Comparison of ENCODE assay signal across 17 cellular contexts in the genomic region with DNA sequence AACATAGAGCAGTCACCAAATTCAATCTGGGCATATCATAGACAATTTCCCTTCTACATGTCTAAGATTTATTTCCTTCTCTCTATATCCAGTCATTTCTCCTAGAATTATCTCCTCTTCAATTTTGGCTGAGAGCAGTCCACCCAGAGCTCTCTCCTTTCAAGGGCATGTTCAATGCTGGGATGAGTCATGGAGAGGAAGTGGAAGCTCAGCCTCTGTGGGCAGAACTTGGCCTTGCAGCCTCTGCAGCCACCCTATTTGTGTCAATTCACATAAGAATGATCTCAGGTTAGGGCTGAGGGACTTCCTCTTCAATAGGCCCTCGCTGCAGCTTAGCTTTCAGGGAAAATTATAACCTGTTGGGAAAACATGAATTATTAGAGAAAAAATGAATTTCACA.
DNase-seq lines count a peak whose midpoint lies in the region; ATAC-seq, FAIRE-seq and TF ChIP-seq lines count a peak whose summit lies in the region.
"Had no signal": no experiment of that assay in that cellular context is flagged by ENCODE, and none has a peak within 500 bp of the region (broad histone marks: within the 10 kb centered on the region; RNA-seq: fewer than 3 reads in every experiment).

No MANE protein-coding gene starts in this region.

- no peak overlapping the region for H3K9ac ChIP-seq in astrocyte (ENCODE audit: low read length)

- H3K9me3 Mint-ChIP-seq in astrocyte (ENCODE audit: unreplicated experiment) (no peaks in the 10 kb centered on the region), osteocyte (ENCODE audit: unreplicated experiment) (peaks cover 26% of the 10 kb centered on the region)

- H2AFZ ChIP-seq in astrocyte (ENCODE audit: low read depth, low read length), result peak overlapping the region; percentile 26

- H3K4me3 ChIP-seq in astrocyte (ENCODE audit: insufficient read depth, low read depth, low read length), result no peak overlapping the region

- H3K27ac Mint-ChIP-seq in astrocyte (ENCODE audit: unreplicated experiment), result peak overlapping the region; percentile 37
- no peak overlapping the region for H3K27ac Mint-ChIP-seq in osteocyte (ENCODE audit: unreplicated experiment)
- H3K27ac Mint-ChIP-seq: activated CD4-positive, alpha-beta T cell treated with anti-CD3 and anti-CD28 coated beads, Interleukin-2, amount 10 ng/mL, durations not matched to agents 7 days and 5 days; stimulated activated naive CD8-positive, alpha-beta T cell treated with anti-CD3 and anti-CD28 coated beads, Interleukin-15, Interleukin-2, amounts not matched to agents 100 ng/mL and 50 ng/mL, for 24 hours had no signal

- H3K36me3 Mint-ChIP-seq in astrocyte (ENCODE audit: low read depth, unreplicated experiment) (peaks cover 2% of the 10 kb centered on the region), osteocyte (ENCODE audit: unreplicated experiment) (no peaks in the 10 kb centered on the region)

- no peak for TF ChIP-seq CTCF in astrocyte (IDR thresholded peaks at IDR 0.05; ENCODE audit: insufficient read depth, low read depth, low read length)
- TF ChIP-seq CTCF in osteocyte (IDR thresholded peaks at IDR 0.05), result no peak

- H3K27me3 Mint-ChIP-seq in astrocyte (ENCODE audit: low read depth, unreplicated experiment) (no peaks in the 10 kb centered on the region), osteocyte (ENCODE audit: unreplicated experiment) (no peaks in the 10 kb centered on the region)
- H3K27me3 Mint-ChIP-seq: activated CD4-positive, alpha-beta T cell treated with anti-CD3 and anti-CD28 coated beads, Interleukin-2, amount 10 ng/mL, durations not matched to agents 7 days and 5 days; stimulated activated naive CD8-positive, alpha-beta T cell treated with anti-CD3 and anti-CD28 coated beads, Interleukin-15, Interleukin-2, amounts not matched to agents 100 ng/mL and 50 ng/mL, for 24 hours had no signal

- ATAC-seq in GM18858 (IDR thresholded peaks at IDR 0.05; ENCODE audit: unreplicated experiment), result no peak
- no peak for ATAC-seq in stimulated activated naive CD8-positive, alpha-beta T cell treated with anti-CD3 and anti-CD28 coated beads, Interleukin-15, Interleukin-2, amounts not matched to agents 100 U/mL and 50 U/mL, for 24 hours

- peaks cover 20% of the 10 kb centered on the region for H3K4me1 Mint-ChIP-seq in astrocyte (ENCODE audit: low read depth, unreplicated experiment)
- H3K4me1 Mint-ChIP-seq in osteocyte (ENCODE audit: unreplicated experiment), result no peaks in the 10 kb centered on the region
- H3K4me1 Mint-ChIP-seq: activated CD4-positive, alpha-beta T cell treated with anti-CD3 and anti-CD28 coated beads, Interleukin-2, amount 10 ng/mL, durations not matched to agents 7 days and 5 days had no signal

- H3K27me3 ChIP-seq in astrocyte (ENCODE audit: insufficient read depth, low read length), result no peaks in the 10 kb centered on the region

- no peaks in the 10 kb centered on the region for H3K36me3 ChIP-seq in astrocyte (ENCODE audit: insufficient read depth, low read length)

- no peaks in the 10 kb centered on the region for H4K20me1 ChIP-seq in astrocyte (ENCODE audit: insufficient read depth, low read length)

- FAIRE-seq in astrocyte (lab: Jason Lieb, UNC), result no peak

- H3K4me3 Mint-ChIP-seq in astrocyte (ENCODE audit: unreplicated experiment), result no peak overlapping the region
- no peak overlapping the region for H3K4me3 Mint-ChIP-seq in osteocyte (ENCODE audit: unreplicated experiment)
- H3K4me3 Mint-ChIP-seq: activated CD4-positive, alpha-beta T cell treated with anti-CD3 and anti-CD28 coated beads, Interleukin-2, amount 10 ng/mL, durations not matched to agents 7 days and 5 days; stimulated activated naive CD8-positive, alpha-beta T cell treated with anti-CD3 and anti-CD28 coated beads, Interleukin-15, Interleukin-2, amounts not matched to agents 100 ng/mL and 50 ng/mL, for 24 hours had no signal

- DNase-seq in H4 (ENCODE audit: low spot score) (peak; percentile 86), NCI-H2029 treated with DMSO at 0.1 percent for 48 hours (lab: John Stamatoyannopoulos, UW) (peak; percentile 11), astrocyte (ENCODE audit: low read depth) (peak; percentile 7), left kidney (ENCODE audit: low read depth, low spot score) (peak; percentile 8), osteocyte (ENCODE audit: extremely low spot score, unreplicated experiment) (no peak)
- no peak for DNase-seq in stimulated activated naive CD8-positive, alpha-beta T cell treated with anti-CD3 and anti-CD28 coated beads, Interleukin-15, Interleukin-2, amounts not matched to agents 100 U/mL and 50 U/mL, for 24 hours
- DNase-seq in activated effector memory CD4-positive, alpha-beta T cell treated with anti-CD3 and anti-CD28 coated beads, Interleukin-2, amount 50 U/mL, for 16 hours, result no peak
- DNase-seq: activated CD4-positive, alpha-beta T cell treated with anti-CD3 and anti-CD28 coated beads, Interleukin-2, amount 10 ng/mL, durations not matched to agents 7 days and 5 days; activated gamma-delta T cell; central memory CD4-positive, alpha-beta T cell; NCI-H146; stimulated activated CD4-positive, alpha-beta T cell treated with anti-CD3 and anti-CD28 coated beads, Interleukin-4, amount 100 ng/mL, for 1 hour; T-helper 1 cell had no signal

- H3K4me2 ChIP-seq in astrocyte (ENCODE audit: low read length), result no peak overlapping the region

- no peaks in the 10 kb centered on the region for H3K4me1 ChIP-seq in astrocyte (ENCODE audit: insufficient read depth, low read length)

- no peaks in the 10 kb centered on the region for H3K79me2 ChIP-seq in astrocyte (ENCODE audit: insufficient read depth, low read length)

- no peak overlapping the region for H3K27ac ChIP-seq in astrocyte (ENCODE audit: low read depth, low read length)
- H3K27ac ChIP-seq: C4-2B, epithelial cell of prostate had no signal

- H3K9me3 ChIP-seq in astrocyte (ENCODE audit: insufficient read depth, low read depth, low read length), result no peaks in the 10 kb centered on the region

Comparison
In these comparisons a context has a peak if more than half of its experiments do, and no peak if none do; other contexts are left out.
1. DNase-seq: peak in H4 (single experiment), NCI-H2029 treated with DMSO at 0.1 percent for 48 hours (single experiment), astrocyte (single experiment) and left kidney (single experiment); none in osteocyte (single experiment), stimulated activated naive CD8-positive, alpha-beta T cell treated with anti-CD3 and anti-CD28 coated beads, Interleukin-15, Interleukin-2, amounts not matched to agents 100 U/mL and 50 U/mL, for 24 hours (single experiment) and activated effector memory CD4-positive, alpha-beta T cell treated with anti-CD3 and anti-CD28 coated beads, Interleukin-2, amount 50 U/mL, for 16 hours (single experiment).